14 cellular contexts compared by ENCODE assay signal in genomic region chr1:156251527-156251926, GRCh38. TPM values are rescaled to one million over a fixed set of nuclear protein-coding genes. Genes with fewer than 3 reads are reported as not detected.
DNase-seq lines count a peak whose midpoint lies in the region; ATAC-seq, FAIRE-seq and TF ChIP-seq lines count a peak whose summit lies in the region.
"Had no signal": no experiment of that assay in that cellular context is flagged by ENCODE, and none has a peak within 500 bp of the region (broad histone marks: within the 10 kb centered on the region; RNA-seq: fewer than 3 reads in every experiment).

No MANE protein-coding gene starts in this region.

- peak; percentile 48 for ATAC-seq in activated CD8-positive, alpha-beta T cell treated with anti-CD3 and anti-CD28 coated beads, Interleukin-2, amount 10 ng/mL, durations not matched to agents 7 days and 5 days
- no peak for ATAC-seq in activated CD8-positive, alpha-beta T cell treated with anti-CD3 and anti-CD28 coated beads for 36 hours
- no peak for ATAC-seq in K562
- ATAC-seq: A549, sciatic nerve had no signal

- DNase-seq in activated CD8-positive, alpha-beta T cell treated with anti-CD3 and anti-CD28 coated beads, Interleukin-2, amount 10 ng/mL, durations not matched to agents 7 days and 5 days, result peak; percentile 39
- DNase-seq in activated CD8-positive, alpha-beta T cell treated with anti-CD3 and anti-CD28 coated beads for 36 hours, result no peak
- DNase-seq in NCI-H2171 treated with DMSO at 0.1 percent for 48 hours (lab: John Stamatoyannopoulos, UW) (peak; percentile 53), K562 (ENCODE audit: extremely low read depth in 1 of 4, low spot score in 3 of 4) (no peak), neuronal stem cell (ENCODE audit: low spot score) (no peak), Caco-2 (no peak), WERI-Rb-1 (no peak), foreskin fibroblast (no peak)
- DNase-seq: activated CD4-positive, CD25-positive, alpha-beta regulatory T cell treated with anti-CD3 and anti-CD28 coated beads, Interleukin-2, amount 50 U/mL, for 72 hours; activated T-cell treated with anti-CD3 and anti-CD28 coated beads, Interleukin-2, amount 50 U/mL, for 48 hours; cortex of kidney; MM.1S had no signal

- peak overlapping the region in 1 of 2 experiments; percentile 65; a peak in 2 of 4 replicates for H3K9ac ChIP-seq in K562 (ENCODE audit: insufficient read depth in 1 of 2, low read depth in 2 of 2, low read length in 2 of 2)
- no peak overlapping the region for H3K9ac ChIP-seq in neuronal stem cell (ENCODE audit: low read depth, low read length, poor library complexity)

- no peak overlapping the region for H4K91ac ChIP-seq in neuronal stem cell (ENCODE audit: low read depth, low read length, poor library complexity)

- H3K27me3 ChIP-seq in K562 (ENCODE audit: control insufficient read depth in 2 of 2, insufficient read depth in 2 of 2, low read length in 2 of 2) (no peaks in the 10 kb centered on the region), neuronal stem cell (ENCODE audit: control insufficient read depth in 3 of 3, insufficient read depth in 3 of 3, low read depth in 1 of 3, low read length in 3 of 3) (no peaks in the 10 kb centered on the region), Caco-2 (replicated peaks; ENCODE audit: control insufficient read depth, insufficient read depth, low read length) (no peaks in the 10 kb centered on the region), WERI-Rb-1 (ENCODE audit: insufficient read depth, low read depth, severe bottlenecking) (no peaks in the 10 kb centered on the region)

- TF ChIP-seq CTCF in activated CD8-positive, alpha-beta T cell treated with anti-CD3 and anti-CD28 coated beads for 36 hours (IDR thresholded peaks at IDR 0.05), result no peak
- no peak for TF ChIP-seq CTCF in K562 (IDR thresholded peaks at IDR 0.05 in 2 of 3, conservative IDR thresholded peaks at IDR 0.05 in 1 of 3; ENCODE audit: insufficient read depth in 2 of 3, low read depth in 1 of 3, low read length in 3 of 3)
- TF ChIP-seq CTCF in Caco-2 (IDR thresholded peaks at IDR 0.05; ENCODE audit: insufficient read depth in 1 of 2, low read depth in 1 of 2, low read length in 1 of 2, severe bottlenecking in 1 of 2, unreplicated experiment in 1 of 2), result no peak
- TF ChIP-seq CTCF in WERI-Rb-1 (IDR thresholded peaks at IDR 0.05; ENCODE audit: low read depth, low read length), result no peak
- no peak for TF ChIP-seq CTCF in foreskin fibroblast (IDR thresholded peaks at IDR 0.05; ENCODE audit: low read depth, low read length)

- peak overlapping the region; percentile 2 for H2BK5ac ChIP-seq in neuronal stem cell (ENCODE audit: low read length)

- no peaks in the 10 kb centered on the region for H4K20me1 ChIP-seq in K562 (replicated peaks; ENCODE audit: control insufficient read depth, insufficient read depth, low read length)

- no peak overlapping the region for H3K23ac ChIP-seq in neuronal stem cell (ENCODE audit: low read depth, low read length, poor library complexity)

- H3K36me3 ChIP-seq in K562 (ENCODE audit: control insufficient read depth, insufficient read depth, low read length), result peaks cover 69% of the 10 kb centered on the region; the same call in 2 of the 3 replicates
- peaks cover 45 to 72% of the 10 kb centered on the region in 2 donors for H3K36me3 ChIP-seq in neuronal stem cell (replicated peaks in 1 of 2; ENCODE audit: control insufficient read depth in 2 of 2, insufficient read depth in 2 of 2, low read length in 2 of 2)
- peaks cover 6% of the 10 kb centered on the region for H3K36me3 ChIP-seq in Caco-2 (ENCODE audit: control insufficient read depth, insufficient read depth, low read length)
- H3K36me3 ChIP-seq in WERI-Rb-1, result peaks cover 75% of the 10 kb centered on the region

- no peaks in the 10 kb centered on the region for H3K79me1 ChIP-seq in neuronal stem cell (ENCODE audit: low read depth, low read length)

- H4K8ac ChIP-seq in neuronal stem cell (ENCODE audit: low read depth, low read length), result no peak overlapping the region

- no peak overlapping the region for H3K27ac ChIP-seq in K562 (ENCODE audit: extremely low read depth, low read depth, low read length)
- no peak overlapping the region for H3K27ac ChIP-seq in neuronal stem cell (replicated peaks; ENCODE audit: low read length)
- no peak overlapping the region for H3K27ac ChIP-seq in WERI-Rb-1
- H3K27ac ChIP-seq: A549 had no signal

- H2AK5ac ChIP-seq in neuronal stem cell (ENCODE audit: low read depth, low read length), result no peak overlapping the region

- H2BK120ac ChIP-seq in neuronal stem cell (ENCODE audit: low read depth, low read length), result no peak overlapping the region

- POLR2A ChIA-PET in activated CD8-positive, alpha-beta T cell treated with anti-CD3 and anti-CD28 coated beads, Interleukin-2, amount 10 ng/mL, durations not matched to agents 7 days and 5 days (lab: Charles Lee), result interaction anchor here (0.8 to 1.3 kb wide), 4 partner anchors 21 to 97 kb away, joined by 3 to 6 read pairs (median 3); partner anchors contain the start of gene SMG5
- POLR2A ChIA-PET in activated CD8-positive, alpha-beta T cell treated with anti-CD3 and anti-CD28 coated beads for 36 hours (lab: Charles Lee), result interaction anchor here (0.9 to 1.6 kb wide), 4 partner anchors 10 to 26 kb away, joined by 3 to 5 read pairs (median 3); partner anchors contain the start of gene BGLAP
- POLR2A ChIA-PET in K562 (lab: Yijun Ruan, JAX) (interaction anchor here (0.6 to 1.6 kb wide), 9 partner anchors 9 to 274 kb away, joined by 3 to 7 read pairs (median 3); partner anchors contain the start of genes BGLAP, PMF1 and SMG5), Caco-2 (lab: Charles Lee) (no interaction called here)

- CTCF ChIA-PET in activated CD8-positive, alpha-beta T cell treated with anti-CD3 and anti-CD28 coated beads, Interleukin-2, amount 10 ng/mL, durations not matched to agents 7 days and 5 days (lab: Charles Lee), result interaction anchor here (1.2 to 1.4 kb wide), 3 partner anchors 8 to 155 kb away, joined by 4 to 6 read pairs (median 4); no protein-coding TSS in a partner anchor
- CTCF ChIA-PET in activated CD8-positive, alpha-beta T cell treated with anti-CD3 and anti-CD28 coated beads for 36 hours (lab: Charles Lee), result interaction anchor here (1.2 kb wide), 2 partner anchors 12 to 68 kb away, joined by 3 to 6 read pairs; no protein-coding TSS in a partner anchor
- CTCF ChIA-PET in K562 (lab: Yijun Ruan, JAX; ENCODE audit: low intra/inter-chr PET ratio) (no interaction called here), Caco-2 (lab: Charles Lee) (no interaction called here)

- H3K18ac ChIP-seq in neuronal stem cell (ENCODE audit: low read length), result no peak overlapping the region

- H3K9me3 ChIP-seq in K562 (replicated peaks; ENCODE audit: control insufficient read depth, insufficient read depth, low read depth, low read length) (no peaks in the 10 kb centered on the region), neuronal stem cell (replicated peaks in 1 of 2; ENCODE audit: control insufficient read depth in 2 of 2, insufficient read depth in 1 of 2, low read depth in 1 of 2, low read length in 2 of 2) (no peaks in the 10 kb centered on the region), Caco-2 (no peaks in the 10 kb centered on the region), WERI-Rb-1 (ENCODE audit: severe bottlenecking) (no peaks in the 10 kb centered on the region)
- H3K9me3 ChIP-seq: A549 had no signal

- no peak overlapping the region for H2BK12ac ChIP-seq in neuronal stem cell (ENCODE audit: low read length)

- H3K36me3 Mint-ChIP-seq in activated CD8-positive, alpha-beta T cell treated with anti-CD3 and anti-CD28 coated beads, Interleukin-2, amount 10 ng/mL, durations not matched to agents 7 days and 5 days (ENCODE audit: low read depth), result peaks cover 43% of the 10 kb centered on the region
- peaks cover 20% of the 10 kb centered on the region for H3K36me3 Mint-ChIP-seq in activated CD8-positive, alpha-beta T cell treated with anti-CD3 and anti-CD28 coated beads for 36 hours (ENCODE audit: low read depth)
- peaks cover 80% of the 10 kb centered on the region for H3K36me3 Mint-ChIP-seq in Caco-2 (ENCODE audit: insufficient read depth, unreplicated experiment)

- no peaks in the 10 kb centered on the region for H3K27me3 Mint-ChIP-seq in activated CD8-positive, alpha-beta T cell treated with anti-CD3 and anti-CD28 coated beads, Interleukin-2, amount 10 ng/mL, durations not matched to agents 7 days and 5 days (ENCODE audit: low read depth)
- H3K27me3 Mint-ChIP-seq in activated CD8-positive, alpha-beta T cell treated with anti-CD3 and anti-CD28 coated beads for 36 hours, result no peaks in the 10 kb centered on the region
- H3K27me3 Mint-ChIP-seq in Caco-2 (ENCODE audit: insufficient read depth, unreplicated experiment), result no peaks in the 10 kb centered on the region

- H3K27ac Mint-ChIP-seq in activated CD8-positive, alpha-beta T cell treated with anti-CD3 and anti-CD28 coated beads, Interleukin-2, amount 10 ng/mL, durations not matched to agents 7 days and 5 days, result peak overlapping the region; percentile 86
- H3K27ac Mint-ChIP-seq in activated CD8-positive, alpha-beta T cell treated with anti-CD3 and anti-CD28 coated beads for 36 hours, result no peak overlapping the region
- no peak overlapping the region for H3K27ac Mint-ChIP-seq in Caco-2 (ENCODE audit: unreplicated experiment)

- WGBS in K562 (ENCODE audit: insufficient coverage, low coverage, missing lambda C conversion rate), result 62% methylated on average over 3 of the region's 3 CpGs
- no CpG with 5 or more reads among the region's 3 CpGs for WGBS in neuronal stem cell (ENCODE audit: extremely low coverage in 2 of 2, insufficient read length in 2 of 2, insufficient replicate concordance in 1 of 2), 2 donors

- peak overlapping the region; percentile 10 for H3K4me3 Mint-ChIP-seq in activated CD8-positive, alpha-beta T cell treated with anti-CD3 and anti-CD28 coated beads, Interleukin-2, amount 10 ng/mL, durations not matched to agents 7 days and 5 days
- no peak overlapping the region for H3K4me3 Mint-ChIP-seq in activated CD8-positive, alpha-beta T cell treated with anti-CD3 and anti-CD28 coated beads for 36 hours
- H3K4me3 Mint-ChIP-seq in Caco-2 (ENCODE audit: unreplicated experiment), result no peak overlapping the region

- H2AFZ ChIP-seq in K562 (ENCODE audit: low read depth, low read length) (no peak overlapping the region), neuronal stem cell (ENCODE audit: low read length) (no peak overlapping the region)

- H2BK15ac ChIP-seq in neuronal stem cell (ENCODE audit: low read length), result no peak overlapping the region

- intact Hi-C loops in activated CD8-positive, alpha-beta T cell treated with anti-CD3 and anti-CD28 coated beads for 36 hours (cut with micrococcal nuclease), result no loop called here
- intact Hi-C loops in K562 (cut with micrococcal nuclease) (no loop called here), Caco-2 (cut with micrococcal nuclease; ENCODE audit: unreplicated experiment) (no loop called here)

- no peak for TF ChIP-seq EP300 in K562 (IDR thresholded peaks at IDR 0.05; ENCODE audit: low read length)

- H3K4me3 ChIP-seq in K562, result no peak overlapping the region
- no peak overlapping the region for H3K4me3 ChIP-seq in neuronal stem cell (ENCODE audit: low read length in 2 of 2)
- no peak overlapping the region for H3K4me3 ChIP-seq in Caco-2 (ENCODE audit: low read depth, low read length)
- H3K4me3 ChIP-seq in WERI-Rb-1 (ENCODE audit: low read depth, low read length), result no peak overlapping the region
- H3K4me3 ChIP-seq in foreskin fibroblast (ENCODE audit: low read depth in 1 of 2, low read length in 2 of 2), result no peak overlapping the region
- H3K4me3 ChIP-seq: A549 had no signal

- in situ Hi-C loops in K562 (cut with MboI), result no loop called here

- H3K14ac ChIP-seq in neuronal stem cell (ENCODE audit: low read length), result no peak overlapping the region

- peaks cover 26% of the 10 kb centered on the region for H3K4me1 Mint-ChIP-seq in activated CD8-positive, alpha-beta T cell treated with anti-CD3 and anti-CD28 coated beads, Interleukin-2, amount 10 ng/mL, durations not matched to agents 7 days and 5 days (ENCODE audit: low read depth)
- peaks cover 4% of the 10 kb centered on the region for H3K4me1 Mint-ChIP-seq in activated CD8-positive, alpha-beta T cell treated with anti-CD3 and anti-CD28 coated beads for 36 hours (ENCODE audit: low read depth)
- H3K4me1 Mint-ChIP-seq in Caco-2 (ENCODE audit: low read depth, unreplicated experiment), result peaks cover 4% of the 10 kb centered on the region

- BruUV-seq in K562 (replicated peaks; lab: Mats Ljungman, UMichigan) (no TSS peak), Caco-2 (replicated peaks; lab: Mats Ljungman, UMichigan) (no TSS peak)

- no peaks in the 10 kb centered on the region for H3K79me2 ChIP-seq in K562 (ENCODE audit: control insufficient read depth, insufficient read depth, low read length)

- TF ChIP-seq RAD21 in K562 (CRISPR knock-in tag; conservative IDR thresholded peaks at IDR 0.05 in 1 of 2, IDR thresholded peaks at IDR 0.05 in 1 of 2), result no peak

- H3K4me1 ChIP-seq in K562 (replicated peaks in 1 of 2; ENCODE audit: control insufficient read depth in 2 of 2, insufficient read depth in 2 of 2, low read length in 2 of 2), result peaks cover 0 to 24% of the 10 kb centered on the region in 2 experiments; a peak in 3 of 5 replicates
- peaks cover 2 to 16% of the 10 kb centered on the region in 2 donors for H3K4me1 ChIP-seq in neuronal stem cell (ENCODE audit: control insufficient read depth in 2 of 2, insufficient read depth in 1 of 2, low read depth in 1 of 2, low read length in 2 of 2)
- no peaks in the 10 kb centered on the region for H3K4me1 ChIP-seq in Caco-2

- H3K4me2 ChIP-seq in K562 (ENCODE audit: insufficient read depth, low read length) (no peak overlapping the region), neuronal stem cell (ENCODE audit: insufficient read depth, low read length, poor library complexity, severe bottlenecking) (no peak overlapping the region)
- H3K4me2 ChIP-seq: A549 had no signal

- TF ChIP-seq POLR2A in K562 (conservative IDR thresholded peaks at IDR 0.05), result no peak

- H3K4ac ChIP-seq in neuronal stem cell (ENCODE audit: low read length), result no peak overlapping the region

- no peaks in the 10 kb centered on the region for H3K9me3 Mint-ChIP-seq in activated CD8-positive, alpha-beta T cell treated with anti-CD3 and anti-CD28 coated beads, Interleukin-2, amount 10 ng/mL, durations not matched to agents 7 days and 5 days (ENCODE audit: insufficient read depth)
- H3K9me3 Mint-ChIP-seq in activated CD8-positive, alpha-beta T cell treated with anti-CD3 and anti-CD28 coated beads for 36 hours, result no peaks in the 10 kb centered on the region
- H3K9me3 Mint-ChIP-seq in Caco-2 (ENCODE audit: unreplicated experiment), result no peaks in the 10 kb centered on the region

- no peak for FAIRE-seq in K562 (lab: Jason Lieb, UNC)
- FAIRE-seq: A549 had no signal

- H3K9me1 ChIP-seq in K562 (ENCODE audit: control insufficient read depth, insufficient read depth, low read length), result no peaks in the 10 kb centered on the region

RNA-seq across cellular contexts. Expression of gene PAQR6, which starts 3.7 kb away (rescaled TPM):
- 1 to 10 TPM; 8.6 to 9.9 TPM for total RNA-seq in activated CD8-positive, alpha-beta T cell treated with anti-CD3 and anti-CD28 coated beads, Interleukin-2, amount 10 ng/mL, durations not matched to agents 7 days and 5 days
- total RNA-seq in activated CD8-positive, alpha-beta T cell treated with anti-CD3 and anti-CD28 coated beads for 36 hours, result 1 to 10 TPM; 4.7 to 5.0 TPM
- 2.9 and 5.5 TPM in 2 replicates for total RNA-seq in K562 (2011; cell fraction: chromatin; rRNA removed; ENCODE audit: low replicate concordance)
- total RNA-seq in K562 (2011; cell fraction: nucleolus; rRNA removed), result 3.5 and 4.3 TPM in 2 replicates
- 2.9 and 3.6 TPM in 2 replicates for total RNA-seq in K562 (2011; cell fraction: nucleoplasm; rRNA removed)
- 0.86 TPM in 2 replicates for total RNA-seq in K562 (2014; rRNA removed)
- total RNA-seq in K562 (2014; rRNA removed; fragmentation: Illumina TruSeq; extraction: Trizol), result 0.32 and 0.62 TPM in 2 replicates
- 0.64 and 0.72 TPM in 2 replicates for total RNA-seq in K562 (2015; rRNA removed; fragmentation: Illumina TruSeq; extraction: Trizol)
- 1.0 and 1.2 TPM in 2 replicates for total RNA-seq in K562 (2021)
- polyA plus RNA-seq in K562 (2011; rRNA removed), result 0.52 and 1.4 TPM in 2 replicates
- polyA plus RNA-seq in K562 (2011; cell fraction: cytosol; rRNA removed), result 1.2 and 1.3 TPM in 2 replicates
- polyA plus RNA-seq in K562 (2011; cell fraction: nucleus; rRNA removed), result 10.9 and 15.4 TPM in 2 replicates
- polyA plus RNA-seq in K562 (2012), result 1.6 and 4.4 TPM in 2 replicates
- polyA plus RNA-seq in K562 (2014; fragmentation: Illumina TruSeq; extraction: Trizol), result 0.59 and 0.73 TPM in 2 replicates
- under 1 TPM; 0.07 to 0.23 TPM for polyA plus RNA-seq in K562 (2014; fragmentation: Nextera tagmentation; extraction: Ambion mirVana)
- polyA plus RNA-seq in K562 (2014; rRNA removed), result 1.3 and 1.8 TPM in 2 replicates
- polyA minus RNA-seq in K562 (2011; rRNA and poly(A)+ RNA removed), result not detected in 2 replicates
- not detected in 2 replicates for polyA minus RNA-seq in K562 (2011; cell fraction: cytosol; rRNA and poly(A)+ RNA removed)
- polyA minus RNA-seq in K562 (2011; cell fraction: nucleus; rRNA and poly(A)+ RNA removed), result 0.67 and 1.00 TPM in 2 replicates
- 8.8 TPM for polyA plus RNA-seq in neuronal stem cell (2013, experiment 1 of 2)
- 8.7 TPM for polyA plus RNA-seq in neuronal stem cell (2013, experiment 2 of 2)
- 4.1 and 4.6 TPM in 2 replicates for total RNA-seq in Caco-2 (2022)

RNA-seq across cellular contexts. Expression of gene BGLAP, which starts 9.5 kb away (rescaled TPM):
- 1 to 10 TPM; 2.8 TPM for total RNA-seq in activated CD8-positive, alpha-beta T cell treated with anti-CD3 and anti-CD28 coated beads, Interleukin-2, amount 10 ng/mL, durations not matched to agents 7 days and 5 days
- total RNA-seq in activated CD8-positive, alpha-beta T cell treated with anti-CD3 and anti-CD28 coated beads for 36 hours, result 1 to 10 TPM; 2.2 to 2.5 TPM
- 3.2 and 9.2 TPM in 2 replicates for total RNA-seq in K562 (2011; cell fraction: chromatin; rRNA removed; ENCODE audit: low replicate concordance)
- 5.9 and 10.2 TPM in 2 replicates for total RNA-seq in K562 (2011; cell fraction: nucleolus; rRNA removed)
- total RNA-seq in K562 (2011; cell fraction: nucleoplasm; rRNA removed), result 3.1 and 9.2 TPM in 2 replicates
- total RNA-seq in K562 (2014; rRNA removed), result 0.23 and 0.82 TPM in 2 replicates
- 0.15 TPM in 1 of 2 replicates, not detected in the other for total RNA-seq in K562 (2014; rRNA removed; fragmentation: Illumina TruSeq; extraction: Trizol)
- total RNA-seq in K562 (2015; rRNA removed; fragmentation: Illumina TruSeq; extraction: Trizol), result 0.33 and 0.49 TPM in 2 replicates
- 0.22 and 1.2 TPM in 2 replicates for total RNA-seq in K562 (2021)
- 0.54 and 0.92 TPM in 2 replicates for polyA plus RNA-seq in K562 (2011; rRNA removed)
- polyA plus RNA-seq in K562 (2011; cell fraction: cytosol; rRNA removed), result 0.63 and 1.2 TPM in 2 replicates
- 4.3 and 7.0 TPM in 2 replicates for polyA plus RNA-seq in K562 (2011; cell fraction: nucleus; rRNA removed)
- polyA plus RNA-seq in K562 (2012), result 0.51 and 0.96 TPM in 2 replicates
- not detected in 2 replicates for polyA plus RNA-seq in K562 (2014; fragmentation: Illumina TruSeq; extraction: Trizol)
- polyA plus RNA-seq in K562 (2014; fragmentation: Nextera tagmentation; extraction: Ambion mirVana), result not detected
- polyA plus RNA-seq in K562 (2014; rRNA removed), result 1.4 and 1.6 TPM in 2 replicates
- polyA minus RNA-seq in K562 (2011; rRNA and poly(A)+ RNA removed), result not detected in 2 replicates
- polyA minus RNA-seq in K562 (2011; cell fraction: cytosol; rRNA and poly(A)+ RNA removed), result not detected in 2 replicates
- polyA minus RNA-seq in K562 (2011; cell fraction: nucleus; rRNA and poly(A)+ RNA removed), result 1.2 and 1.4 TPM in 2 replicates
- 0.85 TPM for polyA plus RNA-seq in neuronal stem cell (2013, experiment 1 of 2)
- polyA plus RNA-seq in neuronal stem cell (2013, experiment 2 of 2), result 0.80 TPM
- 1.3 and 2.0 TPM in 2 replicates for total RNA-seq in Caco-2 (2022)

RNA-seq across cellular contexts. Expression of gene SMG5, which starts 31.1 kb away (rescaled TPM):
- total RNA-seq in activated CD8-positive, alpha-beta T cell treated with anti-CD3 and anti-CD28 coated beads, Interleukin-2, amount 10 ng/mL, durations not matched to agents 7 days and 5 days, result 10 to 100 TPM; 75.2 to 78.2 TPM
- total RNA-seq in activated CD8-positive, alpha-beta T cell treated with anti-CD3 and anti-CD28 coated beads for 36 hours, result 10 to 100 TPM; 70.3 to 70.7 TPM
- total RNA-seq in K562 (2011; cell fraction: chromatin; rRNA removed; ENCODE audit: low replicate concordance), result 126 and 277 TPM in 2 replicates
- 112 and 123 TPM in 2 replicates for total RNA-seq in K562 (2011; cell fraction: nucleolus; rRNA removed)
- total RNA-seq in K562 (2011; cell fraction: nucleoplasm; rRNA removed), result 105 and 122 TPM in 2 replicates
- total RNA-seq in K562 (2014; rRNA removed) (56.0 and 71.6 TPM in 2 replicates), K562 (2014; rRNA removed; fragmentation: Illumina TruSeq; extraction: Trizol) (33.1 and 41.4 TPM in 2 replicates), K562 (2015; rRNA removed; fragmentation: Illumina TruSeq; extraction: Trizol) (53.1 and 53.7 TPM in 2 replicates), K562 (2021) (78.4 and 85.9 TPM in 2 replicates), Caco-2 (2022) (146 and 155 TPM in 2 replicates)
- polyA plus RNA-seq in K562 (2011; rRNA removed) (41.4 and 53.9 TPM in 2 replicates), K562 (2014; fragmentation: Illumina TruSeq; extraction: Trizol) (69.4 and 69.7 TPM in 2 replicates), K562 (2014; fragmentation: Nextera tagmentation; extraction: Ambion mirVana) (1 to 10 TPM; 1.4 to 1.6 TPM), K562 (2014; rRNA removed) (53.0 and 58.7 TPM in 2 replicates)
- 33.8 and 36.1 TPM in 2 replicates for polyA plus RNA-seq in K562 (2011; cell fraction: cytosol; rRNA removed)
- polyA plus RNA-seq in K562 (2011; cell fraction: nucleus; rRNA removed), result 202 and 245 TPM in 2 replicates
- polyA plus RNA-seq in K562 (2012), result 44.7 and 57.3 TPM in 2 replicates
- 27.6 and 30.1 TPM in 2 replicates for polyA minus RNA-seq in K562 (2011; rRNA and poly(A)+ RNA removed)
- 18.5 and 20.0 TPM in 2 replicates for polyA minus RNA-seq in K562 (2011; cell fraction: cytosol; rRNA and poly(A)+ RNA removed)
- polyA minus RNA-seq in K562 (2011; cell fraction: nucleus; rRNA and poly(A)+ RNA removed), result 29.4 and 36.3 TPM in 2 replicates
- polyA plus RNA-seq in neuronal stem cell (2013, experiment 1 of 2), result 36.6 TPM
- polyA plus RNA-seq in neuronal stem cell (2013, experiment 2 of 2), result 35.4 TPM

RNA-seq across cellular contexts. Expression of gene TMEM79, which starts 32.6 kb away (rescaled TPM):
- 10 to 100 TPM in 1 of 2 experiments, 1 to 10 TPM in 1; 9.1 to 11.0 TPM for total RNA-seq in activated CD8-positive, alpha-beta T cell treated with anti-CD3 and anti-CD28 coated beads, Interleukin-2, amount 10 ng/mL, durations not matched to agents 7 days and 5 days
- 1 to 10 TPM; 8.0 to 8.2 TPM for total RNA-seq in activated CD8-positive, alpha-beta T cell treated with anti-CD3 and anti-CD28 coated beads for 36 hours
- 7.9 and 23.3 TPM in 2 replicates for total RNA-seq in K562 (2011; cell fraction: chromatin; rRNA removed; ENCODE audit: low replicate concordance)
- total RNA-seq in K562 (2011; cell fraction: nucleolus; rRNA removed), result 23.9 and 26.5 TPM in 2 replicates
- 14.7 and 15.8 TPM in 2 replicates for total RNA-seq in K562 (2011; cell fraction: nucleoplasm; rRNA removed)
- total RNA-seq in K562 (2014; rRNA removed) (3.8 and 6.9 TPM in 2 replicates), K562 (2014; rRNA removed; fragmentation: Illumina TruSeq; extraction: Trizol) (2.1 and 2.6 TPM in 2 replicates), K562 (2015; rRNA removed; fragmentation: Illumina TruSeq; extraction: Trizol) (5.1 and 5.4 TPM in 2 replicates), K562 (2021) (6.8 and 7.2 TPM in 2 replicates), Caco-2 (2022) (9.5 and 10.7 TPM in 2 replicates)
- polyA plus RNA-seq in K562 (2011; rRNA removed) (4.0 and 4.8 TPM in 2 replicates), K562 (2014; fragmentation: Illumina TruSeq; extraction: Trizol) (5.6 and 5.7 TPM in 2 replicates), K562 (2014; fragmentation: Nextera tagmentation; extraction: Ambion mirVana) (1 to 10 TPM in 1 of 2 experiments, under 1 TPM in 1; 0.69 to 1.2 TPM), K562 (2014; rRNA removed) (6.1 and 8.3 TPM in 2 replicates)
- polyA plus RNA-seq in K562 (2011; cell fraction: cytosol; rRNA removed), result 5.0 and 12.1 TPM in 2 replicates
- 10.3 and 25.9 TPM in 2 replicates for polyA plus RNA-seq in K562 (2011; cell fraction: nucleus; rRNA removed)
- polyA plus RNA-seq in K562 (2012), result 5.7 and 9.5 TPM in 2 replicates
- 2.3 TPM in 2 replicates for polyA minus RNA-seq in K562 (2011; rRNA and poly(A)+ RNA removed)
- polyA minus RNA-seq in K562 (2011; cell fraction: cytosol; rRNA and poly(A)+ RNA removed), result 1.6 and 2.3 TPM in 2 replicates
- 7.0 and 10.9 TPM in 2 replicates for polyA minus RNA-seq in K562 (2011; cell fraction: nucleus; rRNA and poly(A)+ RNA removed)
- polyA plus RNA-seq in neuronal stem cell (2013, experiment 1 of 2), result 1.4 TPM
- polyA plus RNA-seq in neuronal stem cell (2013, experiment 2 of 2), result 1.5 TPM

RNA-seq across cellular contexts. Expression of gene PMF1, which starts 38.7 kb away (rescaled TPM):
- total RNA-seq in activated CD8-positive, alpha-beta T cell treated with anti-CD3 and anti-CD28 coated beads, Interleukin-2, amount 10 ng/mL, durations not matched to agents 7 days and 5 days, result 10 to 100 TPM; 72.3 to 77.3 TPM
- total RNA-seq in activated CD8-positive, alpha-beta T cell treated with anti-CD3 and anti-CD28 coated beads for 36 hours, result 10 to 100 TPM; 89.4 to 93.7 TPM
- 31.8 and 57.2 TPM in 2 replicates for total RNA-seq in K562 (2011; cell fraction: chromatin; rRNA removed; ENCODE audit: low replicate concordance)
- total RNA-seq in K562 (2011; cell fraction: nucleolus; rRNA removed), result 34.9 and 36.7 TPM in 2 replicates
- 40.1 and 51.5 TPM in 2 replicates for total RNA-seq in K562 (2011; cell fraction: nucleoplasm; rRNA removed)
- total RNA-seq in K562 (2014; rRNA removed), result 88.4 and 88.8 TPM in 2 replicates
- total RNA-seq in K562 (2014; rRNA removed; fragmentation: Illumina TruSeq; extraction: Trizol), result 44.2 and 50.3 TPM in 2 replicates
- 61.5 and 63.0 TPM in 2 replicates for total RNA-seq in K562 (2015; rRNA removed; fragmentation: Illumina TruSeq; extraction: Trizol)
- total RNA-seq in K562 (2021), result 69.8 and 71.0 TPM in 2 replicates
- polyA plus RNA-seq in K562 (2011; rRNA removed), result 74.1 and 79.0 TPM in 2 replicates
- 146 and 169 TPM in 2 replicates for polyA plus RNA-seq in K562 (2011; cell fraction: cytosol; rRNA removed)
- polyA plus RNA-seq in K562 (2011; cell fraction: nucleus; rRNA removed), result 53.6 and 54.3 TPM in 2 replicates
- 52.9 and 60.4 TPM in 2 replicates for polyA plus RNA-seq in K562 (2012)
- 80.5 and 82.2 TPM in 2 replicates for polyA plus RNA-seq in K562 (2014; fragmentation: Illumina TruSeq; extraction: Trizol)
- polyA plus RNA-seq in K562 (2014; fragmentation: Nextera tagmentation; extraction: Ambion mirVana), result 10 to 100 TPM in 1 of 2 experiments, 1 to 10 TPM in 1; 9.4 to 18.9 TPM
- 89.5 and 92.9 TPM in 2 replicates for polyA plus RNA-seq in K562 (2014; rRNA removed)
- polyA minus RNA-seq in K562 (2011; rRNA and poly(A)+ RNA removed), result 28.4 and 28.8 TPM in 2 replicates
- polyA minus RNA-seq in K562 (2011; cell fraction: cytosol; rRNA and poly(A)+ RNA removed), result 22.6 and 27.6 TPM in 2 replicates
- polyA minus RNA-seq in K562 (2011; cell fraction: nucleus; rRNA and poly(A)+ RNA removed), result 7.7 and 9.9 TPM in 2 replicates
- polyA plus RNA-seq in neuronal stem cell (2013, experiment 1 of 2), result 103 TPM
- 100 TPM for polyA plus RNA-seq in neuronal stem cell (2013, experiment 2 of 2)
- total RNA-seq in Caco-2 (2022), result 90.2 and 95.7 TPM in 2 replicates

Comparison
In these comparisons a context has a peak if more than half of its experiments do, and no peak if none do; other contexts are left out.
1. DNase-seq: peak in activated CD8-positive, alpha-beta T cell treated with anti-CD3 and anti-CD28 coated beads, Interleukin-2, amount 10 ng/mL, durations not matched to agents 7 days and 5 days (single experiment) and NCI-H2171 treated with DMSO at 0.1 percent for 48 hours (single experiment); none in activated CD8-positive, alpha-beta T cell treated with anti-CD3 and anti-CD28 coated beads for 36 hours (single experiment), K562 (0 of 4), neuronal stem cell (single experiment), Caco-2 (0 of 2), WERI-Rb-1 (single experiment) and foreskin fibroblast (0 of 2).
2. CTCF ChIA-PET loops: an anchor here in activated CD8-positive, alpha-beta T cell treated with anti-CD3 and anti-CD28 coated beads, Interleukin-2, amount 10 ng/mL, durations not matched to agents 7 days and 5 days (1.2 to 1.4 kb wide) and activated CD8-positive, alpha-beta T cell treated with anti-CD3 and anti-CD28 coated beads for 36 hours (1.2 kb wide); none called in K562 and Caco-2.